Comparison of ENCODE assay signal across 13 cellular contexts in the genomic region with DNA sequence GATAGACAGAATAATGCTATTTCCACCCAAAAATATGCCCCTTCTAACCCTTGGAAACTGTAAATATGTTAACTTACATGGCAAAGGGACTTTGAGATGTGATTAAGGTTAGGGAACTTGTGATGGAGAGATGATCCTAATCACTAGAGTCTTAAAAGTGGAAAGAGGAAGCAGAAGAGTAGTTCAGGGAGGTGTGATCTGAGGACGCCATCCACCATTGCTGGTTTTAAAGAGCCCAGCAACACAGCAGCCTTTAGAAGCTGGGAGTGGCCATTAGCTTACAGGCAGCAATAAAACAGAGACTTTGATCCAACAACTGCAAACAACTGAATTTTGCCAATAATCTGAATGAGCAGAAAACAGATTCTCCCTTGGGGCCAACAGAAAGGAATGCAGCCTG.
"Had no signal": no experiment of that assay in that cellular context is flagged by ENCODE, and none has a peak within 500 bp of the region (broad histone marks: within the 10 kb centered on the region; RNA-seq: fewer than 3 reads in every experiment).

No MANE protein-coding gene starts in this region.

- DNase-seq: activated CD4-positive, alpha-beta T cell treated with anti-CD3 and anti-CD28 coated beads for 1 hour; activated gamma-delta T cell treated with Interleukin-2 at 50 U/mL for 16 hours; adrenal gland; erythroblast; occipital lobe; retina; stimulated activated naive CD8-positive, alpha-beta T cell treated with anti-CD3 and anti-CD28 coated beads, Interleukin-15, amount 100 ng/mL, for 72 hours; testis; upper lobe of left lung; WERI-Rb-1 had no signal

- H3K4me3 Mint-ChIP-seq: natural killer cell treated with Interleukin-12 subunit alpha and Interleukin-12 subunit beta and Interleukin-15 and Interleukin-18, amount 100 ng/mL, for 72 hours; stimulated activated naive CD8-positive, alpha-beta T cell treated with anti-CD3 and anti-CD28 coated beads, Interleukin-15, amount 100 ng/mL, for 72 hours had no signal

- ATAC-seq: activated naive CD4-positive, alpha-beta T cell treated with anti-CD3 and anti-CD28 coated beads, Interleukin-2, amount 50 U/mL, for 72 hours; left lobe of liver; natural killer cell treated with Interleukin-12 subunit alpha and Interleukin-12 subunit beta and Interleukin-15 and Interleukin-18, amount 100 ng/mL, for 72 hours; stimulated activated naive CD8-positive, alpha-beta T cell treated with anti-CD3 and anti-CD28 coated beads, Interleukin-15, amount 100 ng/mL, for 72 hours had no signal

- H3K27ac Mint-ChIP-seq: activated naive CD4-positive, alpha-beta T cell treated with anti-CD3 and anti-CD28 coated beads, Interleukin-2, amount 50 U/mL, for 72 hours; natural killer cell treated with Interleukin-12 subunit alpha and Interleukin-12 subunit beta and Interleukin-15 and Interleukin-18, amount 100 ng/mL, for 72 hours; stimulated activated naive CD8-positive, alpha-beta T cell treated with anti-CD3 and anti-CD28 coated beads, Interleukin-15, amount 100 ng/mL, for 72 hours had no signal

- H3K9me3 Mint-ChIP-seq: activated naive CD4-positive, alpha-beta T cell treated with anti-CD3 and anti-CD28 coated beads, Interleukin-2, amount 50 U/mL, for 72 hours; natural killer cell treated with Interleukin-12 subunit alpha and Interleukin-12 subunit beta and Interleukin-15 and Interleukin-18, amount 100 ng/mL, for 72 hours had no signal
